ENCODE assay signal across 12 cellular contexts in genomic region chr2:175600024-175600831, GRCh38.
DNase-seq lines count a peak whose midpoint lies in the region; ATAC-seq and TF ChIP-seq lines count a peak whose summit lies in the region.
"Had no signal": no experiment of that assay in that cellular context is flagged by ENCODE, and none has a peak within 500 bp of the region (broad histone marks: within the 10 kb centered on the region; RNA-seq: fewer than 3 reads in every experiment).

No MANE protein-coding gene starts in this region.

- H3K27ac Mint-ChIP-seq in Caco-2 (ENCODE audit: unreplicated experiment) (peak overlapping the region; percentile 66), osteocyte (ENCODE audit: unreplicated experiment) (peak overlapping the region; percentile 71)
- H3K27ac Mint-ChIP-seq in stimulated activated naive B cell treated with anti-CD40 and anti-IgM and Interleukin-4, amounts not matched to agents 10 μg/mL and 1 μg/mL and 100 μg/mL, for 72 hours: no peak overlapping the region
- H3K27ac Mint-ChIP-seq: T-helper 2 cell treated with Interferon-gamma antibody and Interleukin-4, amounts not matched to agents 5 μg/mL and 100 μg/mL, for 36 hours had no signal

- no TSS peak for BruUV-seq in Caco-2 (replicated peaks; lab: Mats Ljungman, UMichigan)

- no peaks in the 10 kb centered on the region for H3K27me3 ChIP-seq in Caco-2 (replicated peaks; ENCODE audit: control insufficient read depth, insufficient read depth, low read length)
- H3K27me3 ChIP-seq: ovary had no signal

- H3K4me1 ChIP-seq in Caco-2: peaks cover 36% of the 10 kb centered on the region

- CTCF ChIA-PET in Caco-2 (lab: Charles Lee): no interaction called here

- POLR2A ChIA-PET in Caco-2 (lab: Charles Lee): no interaction called here

- H3K36me3 ChIP-seq in Caco-2 (ENCODE audit: control insufficient read depth, insufficient read depth, low read length): no peaks in the 10 kb centered on the region
- H3K36me3 ChIP-seq: ovary had no signal

- H3K4me1 Mint-ChIP-seq in Caco-2 (ENCODE audit: low read depth, unreplicated experiment): peaks cover 8% of the 10 kb centered on the region
- peaks cover 29% of the 10 kb centered on the region for H3K4me1 Mint-ChIP-seq in osteocyte (ENCODE audit: unreplicated experiment)
- no peaks in the 10 kb centered on the region for H3K4me1 Mint-ChIP-seq in stimulated activated naive B cell treated with anti-CD40 and anti-IgM and Interleukin-4, amounts not matched to agents 10 μg/mL and 1 μg/mL and 100 μg/mL, for 72 hours

- ATAC-seq in esophagus mucosa: peak; percentile 70
- no peak for ATAC-seq in stimulated activated naive B cell treated with anti-CD40 and anti-IgM and Interleukin-4, amounts not matched to agents 10 μg/mL and 1 μg/mL and 100 μg/mL, for 72 hours (replicated peaks)

- H3K4me3 ChIP-seq in Caco-2 (ENCODE audit: low read depth, low read length): no peak overlapping the region
- H3K4me3 ChIP-seq: ovary had no signal

- peak in 1 of 2 experiments; percentile 37 for DNase-seq in Caco-2
- peak; percentile 62 for DNase-seq in NCI-H146 treated with DMSO at 0.1 percent for 48 hours (lab: John Stamatoyannopoulos, UW; ENCODE audit: unreplicated experiment)
- no peak for DNase-seq in osteocyte (ENCODE audit: extremely low spot score, unreplicated experiment)
- DNase-seq in stimulated activated naive B cell treated with anti-CD40 and anti-IgM and Interleukin-4, amounts not matched to agents 10 μg/mL and 1 μg/mL and 100 μg/mL, for 72 hours: no peak
- no peak for DNase-seq in T-helper 1 cell
- no peak for DNase-seq in middle frontal gyrus (ENCODE audit: extremely low spot score, low spot score)
- DNase-seq in ureter (ENCODE audit: low spot score): no peak
- DNase-seq: cortex of kidney, NCI-H526 treated with DMSO at 0.1 percent for 48 hours, ovary had no signal

- TF ChIP-seq CTCF in Caco-2 (IDR thresholded peaks at IDR 0.05; ENCODE audit: insufficient read depth in 1 of 2, low read depth in 1 of 2, low read length in 1 of 2, severe bottlenecking in 1 of 2, unreplicated experiment in 1 of 2): no peak
- no peak for TF ChIP-seq CTCF in osteocyte (IDR thresholded peaks at IDR 0.05)

- no peaks in the 10 kb centered on the region for H3K9me3 Mint-ChIP-seq in Caco-2 (ENCODE audit: unreplicated experiment)
- H3K9me3 Mint-ChIP-seq in osteocyte (ENCODE audit: unreplicated experiment): no peaks in the 10 kb centered on the region
- H3K9me3 Mint-ChIP-seq in stimulated activated naive B cell treated with anti-CD40 and anti-IgM and Interleukin-4, amounts not matched to agents 10 μg/mL and 1 μg/mL and 100 μg/mL, for 72 hours: peaks cover 0 to 2% of the 10 kb centered on the region in 2 donors
- H3K9me3 Mint-ChIP-seq: T-helper 2 cell treated with Interferon-gamma antibody and Interleukin-4, amounts not matched to agents 5 μg/mL and 100 μg/mL, for 36 hours had no signal

- no peaks in the 10 kb centered on the region for H3K9me3 ChIP-seq in Caco-2
- H3K9me3 ChIP-seq: ovary had no signal

- intact Hi-C loops in Caco-2 (cut with micrococcal nuclease; ENCODE audit: unreplicated experiment): loop anchor here (10.0 kb wide), 1 partner anchor 495 kb away; the partner anchor contains the start of genes HOXD12 and HOXD13

- no peaks in the 10 kb centered on the region for H3K27me3 Mint-ChIP-seq in Caco-2 (ENCODE audit: insufficient read depth, unreplicated experiment)
- no peaks in the 10 kb centered on the region for H3K27me3 Mint-ChIP-seq in osteocyte (ENCODE audit: unreplicated experiment)
- H3K27me3 Mint-ChIP-seq in stimulated activated naive B cell treated with anti-CD40 and anti-IgM and Interleukin-4, amounts not matched to agents 10 μg/mL and 1 μg/mL and 100 μg/mL, for 72 hours: no peaks in the 10 kb centered on the region

- no peak overlapping the region for H3K4me3 Mint-ChIP-seq in Caco-2 (ENCODE audit: unreplicated experiment)
- H3K4me3 Mint-ChIP-seq in osteocyte (ENCODE audit: unreplicated experiment): no peak overlapping the region
- H3K4me3 Mint-ChIP-seq in stimulated activated naive B cell treated with anti-CD40 and anti-IgM and Interleukin-4, amounts not matched to agents 10 μg/mL and 1 μg/mL and 100 μg/mL, for 72 hours: no peak overlapping the region
- H3K4me3 Mint-ChIP-seq: T-helper 2 cell treated with Interferon-gamma antibody and Interleukin-4, amounts not matched to agents 5 μg/mL and 100 μg/mL, for 36 hours had no signal

- H3K36me3 Mint-ChIP-seq in Caco-2 (ENCODE audit: insufficient read depth, unreplicated experiment): no peaks in the 10 kb centered on the region
- no peaks in the 10 kb centered on the region for H3K36me3 Mint-ChIP-seq in osteocyte (ENCODE audit: unreplicated experiment)
- no peaks in the 10 kb centered on the region for H3K36me3 Mint-ChIP-seq in stimulated activated naive B cell treated with anti-CD40 and anti-IgM and Interleukin-4, amounts not matched to agents 10 μg/mL and 1 μg/mL and 100 μg/mL, for 72 hours
